ENCODE assay signal across 8 cellular contexts in genomic region chr2:48601349-48601748, GRCh38. TPM values are rescaled to one million over a fixed set of nuclear protein-coding genes. Genes with fewer than 3 reads are reported as not detected.
DNase-seq lines count a peak whose midpoint lies in the region; ATAC-seq and TF ChIP-seq lines count a peak whose summit lies in the region.

No MANE protein-coding gene starts in this region.

- no peaks in the 10 kb centered on the region for H3K9me3 ChIP-seq in SU-DHL-6 (ENCODE audit: insufficient read depth, low read length)
- H3K9me3 ChIP-seq in iPS DF 6.9 (ENCODE audit: control insufficient read depth, insufficient read depth, low read length) = no peaks in the 10 kb centered on the region
- H3K9me3 ChIP-seq in neuronal stem cell (replicated peaks in 1 of 2; ENCODE audit: control insufficient read depth in 2 of 2, insufficient read depth in 1 of 2, low read depth in 1 of 2, low read length in 2 of 2) = no peaks in the 10 kb centered on the region

- H2BK12ac ChIP-seq in neuronal stem cell (ENCODE audit: low read length) = no peak overlapping the region

- TF ChIP-seq POLR2A in lower leg skin (IDR thresholded peaks at IDR 0.05) = no peak

- ATAC-seq in HG02885 (IDR thresholded peaks at IDR 0.05; ENCODE audit: poor library complexity, unreplicated experiment) (peak; percentile 73), GM19328 (IDR thresholded peaks at IDR 0.05; ENCODE audit: unreplicated experiment) (no peak)

- no peaks in the 10 kb centered on the region for H3K79me1 ChIP-seq in neuronal stem cell (ENCODE audit: low read depth, low read length)

- no peak overlapping the region for H3K14ac ChIP-seq in neuronal stem cell (ENCODE audit: low read length)

- peak; percentile 13 for DNase-seq in NCI-H2107 treated with DMSO at 0.1 percent for 48 hours (lab: John Stamatoyannopoulos, UW; ENCODE audit: unreplicated experiment)
- no peak for DNase-seq in NCI-H2107 (lab: John Stamatoyannopoulos, UW)
- DNase-seq in iPS DF 6.9 (ENCODE audit: low read depth, low spot score) = peak; percentile 25
- no peak for DNase-seq in lower leg skin (ENCODE audit: low spot score in 2 of 2)
- DNase-seq in neuronal stem cell (ENCODE audit: low spot score) = no peak

- no peak overlapping the region for H3K27ac ChIP-seq in SU-DHL-6 (ENCODE audit: low read depth, low read length)
- no peak overlapping the region for H3K27ac ChIP-seq in iPS DF 6.9 (ENCODE audit: low read length)
- no peak overlapping the region for H3K27ac ChIP-seq in neuronal stem cell (replicated peaks; ENCODE audit: low read length)

- no peak overlapping the region for H3K4me3 ChIP-seq in SU-DHL-6 (ENCODE audit: insufficient read depth, low read length, poor library complexity, severe bottlenecking)
- no peak overlapping the region for H3K4me3 ChIP-seq in iPS DF 6.9 (ENCODE audit: low read length)
- no peak overlapping the region for H3K4me3 ChIP-seq in lower leg skin (ENCODE audit: low read depth, poor library complexity, severe bottlenecking)
- H3K4me3 ChIP-seq in neuronal stem cell (ENCODE audit: low read length in 2 of 2) = no peak overlapping the region

- intact Hi-C loops in lower leg skin (cut with DNase I; ENCODE audit: low total_unique reads) = no loop called here

- H4K8ac ChIP-seq in neuronal stem cell (ENCODE audit: low read depth, low read length) = no peak overlapping the region

- H3K18ac ChIP-seq in neuronal stem cell (ENCODE audit: low read length) = no peak overlapping the region

- no peaks in the 10 kb centered on the region for H3F3A ChIP-seq in SU-DHL-6 (ENCODE audit: insufficient read depth)

- H2BK15ac ChIP-seq in neuronal stem cell (ENCODE audit: low read length) = no peak overlapping the region

- H3K4me1 ChIP-seq in iPS DF 6.9 (ENCODE audit: control insufficient read depth, insufficient read depth, low read length) (no peaks in the 10 kb centered on the region), neuronal stem cell (ENCODE audit: control insufficient read depth in 2 of 2, insufficient read depth in 1 of 2, low read depth in 1 of 2, low read length in 2 of 2) (no peaks in the 10 kb centered on the region)

- H3K9ac ChIP-seq in SU-DHL-6 (ENCODE audit: low read length) (no peak overlapping the region), neuronal stem cell (ENCODE audit: low read depth, low read length, poor library complexity) (no peak overlapping the region)

- no peaks in the 10 kb centered on the region for H3K9me2 ChIP-seq in SU-DHL-6 (replicated peaks; ENCODE audit: insufficient read depth, low read length)

- no peak overlapping the region for H3K4ac ChIP-seq in neuronal stem cell (ENCODE audit: low read length)

- H2BK120ac ChIP-seq in neuronal stem cell (ENCODE audit: low read depth, low read length) = no peak overlapping the region

- H2AK5ac ChIP-seq in neuronal stem cell (ENCODE audit: low read depth, low read length) = no peak overlapping the region

- no peaks in the 10 kb centered on the region for H4K20me1 ChIP-seq in SU-DHL-6 (ENCODE audit: low read depth, low read length)

- H4K91ac ChIP-seq in neuronal stem cell (ENCODE audit: low read depth, low read length, poor library complexity) = no peak overlapping the region

- WGBS in iPS DF 6.9 (ENCODE audit: insufficient coverage, insufficient read length) = no CpG with 5 or more reads among the region's 7 CpGs
- WGBS in lower leg skin, 2 donors = 58% methylated on average over 7 of the region's 7 CpGs
- WGBS in neuronal stem cell (ENCODE audit: extremely low coverage in 2 of 2, insufficient read length in 2 of 2, insufficient replicate concordance in 1 of 2), 2 donors = no CpG with 5 or more reads among the region's 7 CpGs

- H2BK5ac ChIP-seq in neuronal stem cell (ENCODE audit: low read length) = no peak overlapping the region

- H3K36me3 ChIP-seq in SU-DHL-6 (ENCODE audit: low read length) (no peaks in the 10 kb centered on the region), iPS DF 6.9 (ENCODE audit: control insufficient read depth, insufficient read depth, low read length) (no peaks in the 10 kb centered on the region), neuronal stem cell (replicated peaks in 1 of 2; ENCODE audit: control insufficient read depth in 2 of 2, insufficient read depth in 2 of 2, low read length in 2 of 2) (peaks cover 0 to 9% of the 10 kb centered on the region in 2 donors)

- TF ChIP-seq CTCF in SU-DHL-6 (IDR thresholded peaks at IDR 0.05; ENCODE audit: insufficient read depth, low read length, poor library complexity, severe bottlenecking) = peak; percentile 27
- TF ChIP-seq CTCF in lower leg skin (IDR thresholded peaks at IDR 0.05) = no peak

- H3K4me2 ChIP-seq in SU-DHL-6 (ENCODE audit: low read depth, low read length, poor library complexity, severe bottlenecking) (no peak overlapping the region), neuronal stem cell (ENCODE audit: insufficient read depth, low read length, poor library complexity, severe bottlenecking) (no peak overlapping the region)

- H3K27me3 ChIP-seq in SU-DHL-6 (ENCODE audit: low read length) (no peaks in the 10 kb centered on the region), iPS DF 6.9 (ENCODE audit: control insufficient read depth, insufficient read depth, low read length) (no peaks in the 10 kb centered on the region), neuronal stem cell (ENCODE audit: control insufficient read depth in 3 of 3, insufficient read depth in 3 of 3, low read depth in 1 of 3, low read length in 3 of 3) (no peaks in the 10 kb centered on the region)

- H2AFZ ChIP-seq in SU-DHL-6 (ENCODE audit: low read depth, low read length, severe bottlenecking) (no peak overlapping the region), neuronal stem cell (ENCODE audit: low read length) (no peak overlapping the region)

- no peaks in the 10 kb centered on the region for H3K79me2 ChIP-seq in SU-DHL-6 (ENCODE audit: insufficient read depth, low read length)

- no peak overlapping the region for H3K23ac ChIP-seq in neuronal stem cell (ENCODE audit: low read depth, low read length, poor library complexity)

RNA-seq across cellular contexts. Expression of gene GTF2A1L, which starts 16.3 kb away (rescaled TPM):
- under 1 TPM in 1 of 4 donors, not detected in 3; 0.96 TPM for total RNA-seq in lower leg skin
- polyA plus RNA-seq in neuronal stem cell (2013, experiment 1 of 2) = 0.73 TPM
- 0.60 TPM for polyA plus RNA-seq in neuronal stem cell (2013, experiment 2 of 2)

Comparison
In these comparisons a context has a peak if more than half of its experiments do, and no peak if none do; other contexts are left out.
1. DNase-seq: peak in NCI-H2107 treated with DMSO at 0.1 percent for 48 hours (single experiment) and iPS DF 6.9 (single experiment); none in NCI-H2107 (single experiment), lower leg skin (0 of 2) and neuronal stem cell (single experiment).